In the genomic region with DNA sequence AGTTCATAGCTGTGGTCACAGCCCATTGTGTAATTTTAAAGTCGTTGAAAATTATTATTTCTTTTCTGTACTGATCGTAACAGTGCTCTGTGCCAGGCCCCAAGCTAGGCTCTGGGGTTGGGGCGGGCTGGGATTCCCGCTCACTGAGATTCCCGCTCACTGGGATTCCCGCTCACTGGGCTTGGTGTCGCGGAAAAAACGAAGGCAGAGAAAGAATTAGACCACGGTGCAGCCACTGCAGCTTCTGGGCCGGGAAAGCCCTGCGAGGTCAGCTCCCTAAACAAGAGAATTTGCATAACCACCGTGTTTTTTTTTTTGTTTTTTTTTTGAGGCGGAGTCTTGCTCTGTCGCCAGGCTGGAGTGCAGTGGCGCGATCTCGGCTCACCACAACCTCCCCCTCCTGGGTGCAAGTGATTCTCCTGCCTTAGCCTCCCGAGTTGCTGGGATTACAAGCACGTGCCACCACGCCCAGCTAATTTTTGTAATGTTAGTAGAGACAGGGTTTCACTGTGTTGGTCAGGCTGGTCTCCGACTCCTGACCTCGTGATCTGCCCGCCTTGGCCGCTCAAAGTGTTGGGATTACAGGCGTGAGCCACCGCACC, we compare ENCODE assay signal across 8 cellular contexts. TPM values are rescaled to one million over a fixed set of nuclear protein-coding genes. Genes with fewer than 3 reads are reported as not detected.
DNase-seq lines count a peak whose midpoint lies in the region; ATAC-seq and TF ChIP-seq lines count a peak whose summit lies in the region.

No MANE protein-coding gene starts in this region.

- H3K4me3 Mint-ChIP-seq in WTC11 = no peak overlapping the region
- H3K4me3 Mint-ChIP-seq in stimulated activated effector memory CD8-positive, alpha-beta T cell treated with anti-CD3 and anti-CD28 coated beads, Interleukin-12 subunit alpha, Interleukin-12 subunit beta, amount 100 ng/mL, for 72 hours = peak overlapping the region; percentile 40

- DNase-seq in NCI-H2029 (lab: John Stamatoyannopoulos, UW) = peak; percentile 51
- DNase-seq in NCI-H2029 treated with DMSO at 0.1 percent for 48 hours (lab: John Stamatoyannopoulos, UW) = no peak
- DNase-seq in WTC11 (ENCODE audit: low spot score) = no peak
- DNase-seq in stimulated activated effector memory CD8-positive, alpha-beta T cell treated with anti-CD3 and anti-CD28 coated beads, Interleukin-12 subunit alpha, Interleukin-12 subunit beta, amount 100 ng/mL, for 72 hours (ENCODE audit: low spot score in 2 of 2) = no peak
- no peak for DNase-seq in stimulated activated CD4-positive, alpha-beta T cell treated with anti-CD3 and anti-CD28 coated beads, Interleukin-2, amount 100 ng/mL, for 48 hours
- DNase-seq in activated CD4-positive, alpha-beta T cell treated with anti-CD3 and anti-CD28 coated beads for 48 hours = no peak
- no peak for DNase-seq in cerebellar nuclear complex (lab: John Stamatoyannopoulos, UW)

- POLR2A ChIA-PET in WTC11 (lab: Charles Lee) = no interaction called here

- no peak for TF ChIP-seq CTCF in WTC11 (IDR thresholded peaks at IDR 0.05)

- H3K4me1 Mint-ChIP-seq in WTC11 = peaks cover 17% of the 10 kb centered on the region
- peaks cover 72% of the 10 kb centered on the region for H3K4me1 Mint-ChIP-seq in stimulated activated effector memory CD8-positive, alpha-beta T cell treated with anti-CD3 and anti-CD28 coated beads, Interleukin-12 subunit alpha, Interleukin-12 subunit beta, amount 100 ng/mL, for 72 hours

- peak; percentile 84 for ATAC-seq in HG02852 (IDR thresholded peaks at IDR 0.05; ENCODE audit: unreplicated experiment)
- peak; percentile 20; the same call in 1 of the 2 replicates for ATAC-seq in WTC11
- ATAC-seq in stimulated activated effector memory CD8-positive, alpha-beta T cell treated with anti-CD3 and anti-CD28 coated beads, Interleukin-12 subunit alpha, Interleukin-12 subunit beta, amount 100 ng/mL, for 72 hours = peak; percentile 36

- H3K36me3 Mint-ChIP-seq in WTC11 = peaks cover 30% of the 10 kb centered on the region
- peaks cover 11% of the 10 kb centered on the region for H3K36me3 Mint-ChIP-seq in stimulated activated effector memory CD8-positive, alpha-beta T cell treated with anti-CD3 and anti-CD28 coated beads, Interleukin-12 subunit alpha, Interleukin-12 subunit beta, amount 100 ng/mL, for 72 hours

- H3K9me3 Mint-ChIP-seq in WTC11 = peaks cover 11% of the 10 kb centered on the region
- no peaks in the 10 kb centered on the region for H3K9me3 Mint-ChIP-seq in stimulated activated effector memory CD8-positive, alpha-beta T cell treated with anti-CD3 and anti-CD28 coated beads, Interleukin-12 subunit alpha, Interleukin-12 subunit beta, amount 100 ng/mL, for 72 hours

- H3K27ac Mint-ChIP-seq in WTC11 = no peak overlapping the region
- H3K27ac Mint-ChIP-seq in stimulated activated effector memory CD8-positive, alpha-beta T cell treated with anti-CD3 and anti-CD28 coated beads, Interleukin-12 subunit alpha, Interleukin-12 subunit beta, amount 100 ng/mL, for 72 hours = peak overlapping the region; percentile 72

- H3K27me3 Mint-ChIP-seq in WTC11 (ENCODE audit: low read depth) = peaks cover 84% of the 10 kb centered on the region

- CTCF ChIA-PET in WTC11 (lab: Charles Lee) = no interaction called here

TF ChIP-seq in WTC11, 78 proteins besides CTCF, POLR2A, EP300 and RAD21:
- TF ChIP-seq GTF2I (CRISPR knock-in tag; conservative IDR thresholded peaks at IDR 0.05) (no peak), NR2C2 (CRISPR knock-in tag; IDR thresholded peaks at IDR 0.05) (no peak), FOXK1 (CRISPR knock-in tag; IDR thresholded peaks at IDR 0.05) (no peak), MYBL2 (CRISPR knock-in tag; IDR thresholded peaks at IDR 0.05) (no peak), EMX1 (CRISPR knock-in tag; IDR thresholded peaks at IDR 0.05) (no peak), TP53 (CRISPR knock-in tag; IDR thresholded peaks at IDR 0.05) (no peak), CREM (CRISPR knock-in tag; IDR thresholded peaks at IDR 0.05) (no peak), ELF4 (CRISPR knock-in tag; IDR thresholded peaks at IDR 0.05; ENCODE audit: low read depth) (no peak), NFYB (CRISPR knock-in tag; conservative IDR thresholded peaks at IDR 0.05; ENCODE audit: low read depth) (no peak), PREB (CRISPR knock-in tag; IDR thresholded peaks at IDR 0.05; ENCODE audit: borderline replicate concordance) (no peak)
- TF ChIP-seq, protein P1, sequence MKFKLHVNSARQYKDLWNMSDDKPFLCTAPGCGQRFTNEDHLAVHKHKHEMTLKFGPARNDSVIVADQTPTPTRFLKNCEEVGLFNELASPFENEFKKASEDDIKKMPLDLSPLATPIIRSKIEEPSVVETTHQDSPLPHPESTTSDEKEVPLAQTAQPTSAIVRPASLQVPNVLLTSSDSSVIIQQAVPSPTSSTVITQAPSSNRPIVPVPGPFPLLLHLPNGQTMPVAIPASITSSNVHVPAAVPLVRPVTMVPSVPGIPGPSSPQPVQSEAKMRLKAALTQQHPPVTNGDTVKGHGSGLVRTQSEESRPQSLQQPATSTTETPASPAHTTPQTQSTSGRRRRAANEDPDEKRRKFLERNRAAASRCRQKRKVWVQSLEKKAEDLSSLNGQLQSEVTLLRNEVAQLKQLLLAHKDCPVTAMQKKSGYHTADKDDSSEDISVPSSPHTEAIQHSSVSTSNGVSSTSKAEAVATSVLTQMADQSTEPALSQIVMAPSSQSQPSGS (CRISPR knock-in tag; IDR thresholded peaks at IDR 0.05; ENCODE audit: borderline replicate concordance, low read depth) = no peak
- TF ChIP-seq, protein P2, sequence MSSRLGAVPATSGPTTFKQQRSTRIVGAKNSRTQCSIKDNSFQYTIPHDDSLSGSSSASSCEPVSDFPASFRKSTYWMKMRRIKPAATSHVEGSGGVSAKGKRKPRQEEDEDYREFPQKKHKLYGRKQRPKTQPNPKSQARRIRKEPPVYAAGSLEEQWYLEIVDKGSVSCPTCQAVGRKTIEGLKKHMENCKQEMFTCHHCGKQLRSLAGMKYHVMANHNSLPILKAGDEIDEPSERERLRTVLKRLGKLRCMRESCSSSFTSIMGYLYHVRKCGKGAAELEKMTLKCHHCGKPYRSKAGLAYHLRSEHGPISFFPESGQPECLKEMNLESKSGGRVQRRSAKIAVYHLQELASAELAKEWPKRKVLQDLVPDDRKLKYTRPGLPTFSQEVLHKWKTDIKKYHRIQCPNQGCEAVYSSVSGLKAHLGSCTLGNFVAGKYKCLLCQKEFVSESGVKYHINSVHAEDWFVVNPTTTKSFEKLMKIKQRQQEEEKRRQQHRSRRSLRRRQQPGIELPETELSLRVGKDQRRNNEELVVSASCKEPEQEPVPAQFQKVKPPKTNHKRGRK (CRISPR knock-in tag; IDR thresholded peaks at IDR 0.05; ENCODE audit: borderline replicate concordance) = no peak
- TF ChIP-seq, protein P3, sequence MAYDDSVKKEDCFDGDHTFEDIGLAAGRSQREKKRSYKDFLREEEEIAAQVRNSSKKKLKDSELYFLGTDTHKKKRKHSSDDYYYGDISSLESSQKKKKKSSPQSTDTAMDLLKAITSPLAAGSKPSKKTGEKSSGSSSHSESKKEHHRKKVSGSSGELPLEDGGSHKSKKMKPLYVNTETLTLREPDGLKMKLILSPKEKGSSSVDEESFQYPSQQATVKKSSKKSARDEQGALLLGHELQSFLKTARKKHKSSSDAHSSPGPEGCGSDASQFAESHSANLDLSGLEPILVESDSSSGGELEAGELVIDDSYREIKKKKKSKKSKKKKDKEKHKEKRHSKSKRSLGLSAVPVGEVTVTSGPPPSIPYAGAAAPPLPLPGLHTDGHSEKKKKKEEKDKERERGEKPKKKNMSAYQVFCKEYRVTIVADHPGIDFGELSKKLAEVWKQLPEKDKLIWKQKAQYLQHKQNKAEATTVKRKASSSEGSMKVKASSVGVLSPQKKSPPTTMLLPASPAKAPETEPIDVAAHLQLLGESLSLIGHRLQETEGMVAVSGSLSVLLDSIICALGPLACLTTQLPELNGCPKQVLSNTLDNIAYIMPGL (CRISPR knock-in tag; IDR thresholded peaks at IDR 0.05) = no peak

RNA-seq across cellular contexts. Expression of gene FOXK1, which starts 31.2 kb away (rescaled TPM):
- 17.1 to 21.9 TPM (median 17.2 TPM) in 3 replicates for total RNA-seq in WTC11 (2021)

Comparison
In these comparisons a context has a peak if more than half of its experiments do, and no peak if none do; other contexts are left out.
1. ATAC-seq: peak in every context shown above with its lines; median percentile 84 in HG02852; 36 in stimulated activated effector memory CD8-positive, alpha-beta T cell treated with anti-CD3 and anti-CD28 coated beads, Interleukin-12 subunit alpha, Interleukin-12 subunit beta, amount 100 ng/mL, for 72 hours; 20 in WTC11.